Comparison of ENCODE assay signal across 9 cellular contexts in genomic region chr5:7396169-7397004, GRCh38. TPM values are rescaled to one million over a fixed set of nuclear protein-coding genes. Genes with fewer than 3 reads are reported as not detected.
DNase-seq lines count a peak whose midpoint lies in the region; ATAC-seq and TF ChIP-seq lines count a peak whose summit lies in the region.
"Had no signal": no experiment of that assay in that cellular context is flagged by ENCODE, and none has a peak within 500 bp of the region (broad histone marks: within the 10 kb centered on the region; RNA-seq: fewer than 3 reads in every experiment).

No MANE protein-coding gene starts in this region.

- TF ChIP-seq EP300 in transverse colon (IDR thresholded peaks at IDR 0.05; ENCODE audit: low read depth), result no peak

- no peaks in the 10 kb centered on the region for H3K9me3 Mint-ChIP-seq in activated T-cell treated with anti-CD3 and anti-CD28 coated beads, Interleukin-2, amount 50 U/mL, for 72 hours
- H3K9me3 Mint-ChIP-seq in activated T-cell treated with anti-CD3 and anti-CD28 coated beads, Interleukin-2, amount 50 U/mL, for 24 hours, result no peaks in the 10 kb centered on the region
- H3K9me3 Mint-ChIP-seq: CD8-positive, alpha-beta T cell had no signal

- in situ Hi-C loops in transverse colon (cut with MboI; ENCODE audit: low pct_ligation_motif_present in 1 of 4, low pct_unique_long_range_greater_than_20kb in 1 of 4, low sequenced_read_pairs in 3 of 4), result loop anchor here in 2 of 4 donors (10.0 to 25.0 kb wide), 3 partner anchors 348 to 609 kb away; no protein-coding TSS in a partner anchor

- TF ChIP-seq CTCF in body of pancreas (IDR thresholded peaks at IDR 0.05) (no peak), left lung (IDR thresholded peaks at IDR 0.05) (no peak), transverse colon (IDR thresholded peaks at IDR 0.05) (no peak)

- intact Hi-C loops in body of pancreas (cut with DNase I), result loop anchor here (10.0 kb wide), 1 partner anchor 632 kb away; no protein-coding TSS in a partner anchor
- intact Hi-C loops in left lung (cut with DNase I), result no loop called here
- intact Hi-C loops in transverse colon (cut with DNase I; ENCODE audit: low total_unique reads), result loop anchor here (10.0 kb wide), 1 partner anchor 358 kb away; no protein-coding TSS in a partner anchor

- 1 to 7% methylated on average over 5 to 95 of the region's 95 CpGs for WGBS in body of pancreas, 2 donors
- 4 to 13% methylated on average over 13 to 63 of the region's 95 CpGs for WGBS in transverse colon (ENCODE audit: low coverage in 1 of 2), 2 donors

- no peak overlapping the region for H3K27ac Mint-ChIP-seq in activated T-cell treated with anti-CD3 and anti-CD28 coated beads, Interleukin-2, amount 50 U/mL, for 72 hours
- no peak overlapping the region for H3K27ac Mint-ChIP-seq in activated T-cell treated with anti-CD3 and anti-CD28 coated beads, Interleukin-2, amount 50 U/mL, for 24 hours
- H3K27ac Mint-ChIP-seq: CD8-positive, alpha-beta T cell had no signal

- no peak overlapping the region for H3K27ac ChIP-seq in body of pancreas
- H3K27ac ChIP-seq in left lung, result no peak overlapping the region
- peak overlapping the region; percentile 53 to 75 (median 62) for H3K27ac ChIP-seq in transverse colon

- no peaks in the 10 kb centered on the region for H3K27me3 ChIP-seq in body of pancreas
- H3K27me3 ChIP-seq in left lung, result peaks cover 33 to 71% of the 10 kb centered on the region in 2 donors
- peaks cover 57% of the 10 kb centered on the region for H3K27me3 ChIP-seq in transverse colon

- H3K4me1 ChIP-seq in body of pancreas (peaks cover 23% of the 10 kb centered on the region), left lung (peaks cover 0 to 11% of the 10 kb centered on the region in 2 donors), transverse colon (peaks cover 0 to 20% (median 8%) of the 10 kb centered on the region in 4 donors)

- no peak overlapping the region for H3K4me3 ChIP-seq in body of pancreas
- H3K4me3 ChIP-seq in left lung, result peak overlapping the region; percentile 9 to 19
- peak overlapping the region; percentile 41 to 58 (median 45) for H3K4me3 ChIP-seq in transverse colon

- H3K9me3 ChIP-seq in body of pancreas (no peaks in the 10 kb centered on the region), left lung (no peaks in the 10 kb centered on the region), transverse colon (no peaks in the 10 kb centered on the region)

- peak overlapping the region; percentile 44 to 49 for H3K4me3 Mint-ChIP-seq in activated T-cell treated with anti-CD3 and anti-CD28 coated beads, Interleukin-2, amount 50 U/mL, for 72 hours
- H3K4me3 Mint-ChIP-seq in activated T-cell treated with anti-CD3 and anti-CD28 coated beads, Interleukin-2, amount 50 U/mL, for 24 hours, result no peak overlapping the region
- H3K4me3 Mint-ChIP-seq: CD8-positive, alpha-beta T cell had no signal

- no peaks in the 10 kb centered on the region for H3K36me3 Mint-ChIP-seq in activated T-cell treated with anti-CD3 and anti-CD28 coated beads, Interleukin-2, amount 50 U/mL, for 72 hours (ENCODE audit: insufficient read depth in 2 of 2)
- H3K36me3 Mint-ChIP-seq in activated T-cell treated with anti-CD3 and anti-CD28 coated beads, Interleukin-2, amount 50 U/mL, for 24 hours (ENCODE audit: low read depth), result no peaks in the 10 kb centered on the region
- H3K36me3 Mint-ChIP-seq: CD8-positive, alpha-beta T cell had no signal

- H3K27me3 Mint-ChIP-seq in activated T-cell treated with anti-CD3 and anti-CD28 coated beads, Interleukin-2, amount 50 U/mL, for 72 hours (ENCODE audit: low read depth), result peaks cover 40% of the 10 kb centered on the region
- H3K27me3 Mint-ChIP-seq in activated T-cell treated with anti-CD3 and anti-CD28 coated beads, Interleukin-2, amount 50 U/mL, for 24 hours, result peaks cover 47% of the 10 kb centered on the region

- H3K36me3 ChIP-seq in body of pancreas (replicated peaks in 1 of 2; ENCODE audit: insufficient read depth in 1 of 2, low read depth in 2 of 2) (no peaks in the 10 kb centered on the region), left lung (no peaks in the 10 kb centered on the region), transverse colon (no peaks in the 10 kb centered on the region)

- ATAC-seq in activated T-cell treated with anti-CD3 and anti-CD28 coated beads, Interleukin-2, amount 50 U/mL, for 72 hours (replicated peaks in 1 of 2), result peak; percentile 23 to 36
- ATAC-seq in body of pancreas, result peak; percentile 47
- ATAC-seq in left lung, result no peak
- ATAC-seq in GM21515 (IDR thresholded peaks at IDR 0.05; ENCODE audit: unreplicated experiment), result no peak
- ATAC-seq: CD8-positive, alpha-beta T cell had no signal

- H3K4me1 Mint-ChIP-seq in activated T-cell treated with anti-CD3 and anti-CD28 coated beads, Interleukin-2, amount 50 U/mL, for 72 hours (ENCODE audit: low read depth), result peaks cover 6% of the 10 kb centered on the region
- H3K4me1 Mint-ChIP-seq in activated T-cell treated with anti-CD3 and anti-CD28 coated beads, Interleukin-2, amount 50 U/mL, for 24 hours (ENCODE audit: low read depth), result peaks cover 6% of the 10 kb centered on the region

- TF ChIP-seq POLR2A in body of pancreas (IDR thresholded peaks at IDR 0.05), result no peak
- TF ChIP-seq POLR2A in transverse colon (IDR thresholded peaks at IDR 0.05), result no peak

- no peak for DNase-seq in activated T-cell treated with anti-CD3 and anti-CD28 coated beads, Interleukin-2, amount 50 U/mL, for 72 hours
- DNase-seq in activated T-cell treated with anti-CD3 and anti-CD28 coated beads, Interleukin-2, amount 50 U/mL, for 24 hours, result no peak
- DNase-seq in body of pancreas, result peak in 2 of 4 donors; percentile 12 to 22
- DNase-seq in left lung, result peak in 1 of 2 donors; percentile 76
- no peak for DNase-seq in transverse colon
- no peak for DNase-seq in midbrain (lab: John Stamatoyannopoulos, UW)
- DNase-seq in SHP77 treated with DMSO at 0.1 percent for 48 hours (lab: John Stamatoyannopoulos, UW), result no peak
- DNase-seq: CD8-positive, alpha-beta T cell had no signal

RNA-seq across cellular contexts. Expression of gene ADCY2, which starts 0.4 kb away (rescaled TPM):
- total RNA-seq in activated T-cell treated with anti-CD3 and anti-CD28 coated beads, Interleukin-2, amount 50 U/mL, for 72 hours, result not detected
- total RNA-seq in body of pancreas (1 to 10 TPM in 1 of 2 donors, under 1 TPM in 1; 0.52 to 4.6 TPM), left lung (under 1 TPM; 0.34 to 0.47 TPM), transverse colon (1 to 10 TPM; 1.4 to 4.5 (median 3.1) TPM)
- total RNA-seq: CD8-positive, alpha-beta T cell had no signal

Comparison
In these comparisons a context has a peak if more than half of its experiments do, and no peak if none do; other contexts are left out.
1. ATAC-seq: peak in activated T-cell treated with anti-CD3 and anti-CD28 coated beads, Interleukin-2, amount 50 U/mL, for 72 hours (2 of 2) and body of pancreas (single experiment); none in left lung (single experiment) and GM21515 (single experiment).
2. H3K27ac ChIP-seq: peak in transverse colon (4 of 4); none in body of pancreas (0 of 4) and left lung (0 of 2).
3. H3K4me3 ChIP-seq: peak in left lung (2 of 2) and transverse colon (4 of 4); none in body of pancreas (0 of 2).
4. intact Hi-C loops: an anchor here in body of pancreas (10.0 kb wide) and transverse colon (10.0 kb wide); none called in left lung.